18 cellular contexts compared by ENCODE assay signal in genomic region chr5:92808474-92808873, GRCh38.
A peak's percentile ranks its signal among the peaks of the same experiment; 100 is the strongest.
DNase-seq lines count a peak whose midpoint lies in the region; ATAC-seq, FAIRE-seq and TF ChIP-seq lines count a peak whose summit lies in the region.
"Had no signal": no experiment of that assay in that cellular context is flagged by ENCODE, and none has a peak within 500 bp of the region (broad histone marks: within the 10 kb centered on the region; RNA-seq: fewer than 3 reads in every experiment).

No MANE protein-coding gene starts in this region.

- no peak overlapping the region for H2AK5ac ChIP-seq in IMR-90 (ENCODE audit: low read depth, low read length)

- H3K79me1 ChIP-seq in IMR-90 (ENCODE audit: low read depth in 1 of 2, low read length in 2 of 2) = no peaks in the 10 kb centered on the region

- no peak overlapping the region for H3K4ac ChIP-seq in IMR-90 (ENCODE audit: low read depth, low read length)

- no peak overlapping the region for H2AK9ac ChIP-seq in IMR-90 (replicated peaks; ENCODE audit: low read depth, low read length, poor library complexity)

- WGBS in A549 (ENCODE audit: missing lambda C conversion rate) = 59% methylated on average over 1 of the region's 1 CpG
- no CpG with 5 or more reads among the region's 1 CpG for whole genome bisulfite sequencing in IMR-90 (ENCODE audit: extremely low coverage in 2 of 2, insufficient read length in 1 of 2), 2 experiments
- WGBS in K562 (ENCODE audit: insufficient coverage, low coverage, missing lambda C conversion rate) = 0% methylated on average over 1 of the region's 1 CpG

- no peak overlapping the region for H3K9ac ChIP-seq in IMR-90 (ENCODE audit: low read depth, low read length)
- H3K9ac ChIP-seq in K562 (ENCODE audit: insufficient read depth in 1 of 2, low read depth in 2 of 2, low read length in 2 of 2) = no peak overlapping the region
- H3K9ac ChIP-seq: KMS-11 had no signal

- no peak overlapping the region for H3K56ac ChIP-seq in IMR-90 (ENCODE audit: extremely low read depth, insufficient read depth, low read length)

- H3K79me2 ChIP-seq in K562 (ENCODE audit: control insufficient read depth, insufficient read depth, low read length) = no peaks in the 10 kb centered on the region

- FAIRE-seq in A549 (lab: Jason Lieb, UNC) = no peak
- FAIRE-seq in K562 (lab: Jason Lieb, UNC) = no peak
- FAIRE-seq: GM12878, HTR-8/SVneo had no signal

- no peaks in the 10 kb centered on the region for H3K36me3 ChIP-seq in IMR-90 (ENCODE audit: control insufficient read depth, insufficient read depth, low read length)
- H3K36me3 ChIP-seq in K562 (ENCODE audit: control insufficient read depth, insufficient read depth, low read length) = no peaks in the 10 kb centered on the region
- H3K36me3 ChIP-seq in tibial artery = no peaks in the 10 kb centered on the region

- no peak overlapping the region for H4K8ac ChIP-seq in IMR-90 (ENCODE audit: low read depth in 2 of 2, low read length in 2 of 2)

- H4K5ac ChIP-seq in IMR-90 (ENCODE audit: low read depth, low read length) = no peak overlapping the region

- no peak for DNase-seq in A549 (ENCODE audit: low read depth in 1 of 2, low spot score in 1 of 2)
- DNase-seq in IMR-90 = no peak
- no peak for DNase-seq in K562 (ENCODE audit: extremely low read depth in 1 of 4, low spot score in 3 of 4)
- DNase-seq in superior temporal gyrus (ENCODE audit: extremely low spot score) = no peak
- no peak for DNase-seq in tibial artery
- DNase-seq: AML-193; Caco-2; CD4-positive, alpha-beta T cell; DMS79 treated with DMSO at 0.1 percent for 48 hours; GOT3; H7; HFFc6 had no signal

- no peak overlapping the region for H3K4me2 ChIP-seq in A549
- no peak overlapping the region for H3K4me2 ChIP-seq in IMR-90 (ENCODE audit: low read depth, low read length)
- no peak overlapping the region for H3K4me2 ChIP-seq in K562 (ENCODE audit: insufficient read depth, low read length)
- H3K4me2 ChIP-seq: KMS-11 had no signal

- no peak overlapping the region for H3K23ac ChIP-seq in IMR-90 (ENCODE audit: low read depth, low read length)

- H2AFZ ChIP-seq in IMR-90 (replicated peaks; ENCODE audit: low read length, poor library complexity) (no peak overlapping the region), K562 (ENCODE audit: low read depth, low read length) (no peak overlapping the region)

- H2BK20ac ChIP-seq in IMR-90 (ENCODE audit: low read depth, low read length) = no peak overlapping the region

- no peak overlapping the region for H3K14ac ChIP-seq in IMR-90 (replicated peaks; ENCODE audit: low read depth, low read length)

- CTCF ChIA-PET in A549 (lab: Yijun Ruan, JAX) = no interaction called here
- CTCF ChIA-PET in IMR-90 (lab: Yijun Ruan, JAX) = no interaction called here
- CTCF ChIA-PET in K562 (lab: Yijun Ruan, JAX; ENCODE audit: low intra/inter-chr PET ratio) = no interaction called here

- H2BK120ac ChIP-seq in IMR-90 (ENCODE audit: low read depth, low read length) = no peak overlapping the region

- H3K27ac ChIP-seq in A549 = no peak overlapping the region
- no peak overlapping the region for H3K27ac ChIP-seq in IMR-90 (ENCODE audit: insufficient read depth, low read length)
- H3K27ac ChIP-seq in K562 (ENCODE audit: extremely low read depth, low read depth, low read length) = no peak overlapping the region
- H3K27ac ChIP-seq in tibial artery = no peak overlapping the region
- H3K27ac ChIP-seq: C4-2B, KMS-11 had no signal

- TF ChIP-seq POLR2A in A549 (IDR thresholded peaks at IDR 0.05; ENCODE audit: low read length) (no peak), IMR-90 (IDR thresholded peaks at IDR 0.05; ENCODE audit: low read depth, low read length) (no peak), K562 (conservative IDR thresholded peaks at IDR 0.05) (no peak)

- ATAC-seq in A549 (no peak), IMR-90 (ENCODE audit: low read depth) (no peak), K562 (no peak), GM21423 (IDR thresholded peaks at IDR 0.05; ENCODE audit: unreplicated experiment) (no peak)
- ATAC-seq: GM12878, HCT116 had no signal

- no peak overlapping the region for H3K4me3 ChIP-seq in A549
- no peak overlapping the region for H3K4me3 ChIP-seq in IMR-90 (ENCODE audit: insufficient read depth, low read depth, low read length)
- no peak overlapping the region for H3K4me3 ChIP-seq in K562
- no peak overlapping the region for H3K4me3 ChIP-seq in tibial artery
- H3K4me3 ChIP-seq: GM12878 had no signal

- H2BK15ac ChIP-seq in IMR-90 (ENCODE audit: low read depth, low read length) = no peak overlapping the region

- no peaks in the 10 kb centered on the region for H3K9me1 ChIP-seq in IMR-90 (ENCODE audit: insufficient read depth, low read length)
- no peaks in the 10 kb centered on the region for H3K9me1 ChIP-seq in K562 (ENCODE audit: control insufficient read depth, insufficient read depth, low read length)

- no peak overlapping the region for H4K91ac ChIP-seq in IMR-90 (ENCODE audit: insufficient read depth, low read depth, low read length)

- BruUV-seq in IMR-90 (replicated peaks; lab: Mats Ljungman, UMichigan) = no TSS peak
- no TSS peak for BruUV-seq in K562 (replicated peaks; lab: Mats Ljungman, UMichigan)

- H3K9me3 ChIP-seq in A549 (no peaks in the 10 kb centered on the region), IMR-90 (ENCODE audit: control insufficient read depth, insufficient read depth, low read length) (no peaks in the 10 kb centered on the region), K562 (replicated peaks; ENCODE audit: control insufficient read depth, insufficient read depth, low read depth, low read length) (0 out of 2 replicates have a peak, but pooled peaks cover 2% of the 10 kb centered on the region), tibial artery (no peaks in the 10 kb centered on the region)
- H3K9me3 ChIP-seq: Caco-2 had no signal

- no peak for TF ChIP-seq CTCF in A549 (IDR thresholded peaks at IDR 0.05)
- TF ChIP-seq CTCF in IMR-90 (conservative IDR thresholded peaks at IDR 0.05; ENCODE audit: low read depth, low read length) = no peak
- TF ChIP-seq CTCF in K562 (IDR thresholded peaks at IDR 0.05 in 2 of 3, conservative IDR thresholded peaks at IDR 0.05 in 1 of 3; ENCODE audit: insufficient read depth in 2 of 3, low read depth in 1 of 3, low read length in 3 of 3) = no peak
- TF ChIP-seq CTCF in tibial artery (IDR thresholded peaks at IDR 0.05) = no peak

- H3K27me3 ChIP-seq in IMR-90 (ENCODE audit: control insufficient read depth, insufficient read depth, low read length) (no peaks in the 10 kb centered on the region), K562 (ENCODE audit: control insufficient read depth in 2 of 2, insufficient read depth in 2 of 2, low read length in 2 of 2) (no peaks in the 10 kb centered on the region), tibial artery (no peaks in the 10 kb centered on the region)

- dilution Hi-C loops in IMR-90 (cut with HindIII; ENCODE audit: low sequenced_read_pairs, unreplicated experiment) = no loop called here

- H3K4me1 ChIP-seq in A549 (no peaks in the 10 kb centered on the region), IMR-90 (ENCODE audit: control insufficient read depth, insufficient read depth, low read length) (no peaks in the 10 kb centered on the region), K562 (replicated peaks in 1 of 2; ENCODE audit: control insufficient read depth in 2 of 2, insufficient read depth in 2 of 2, low read length in 2 of 2) (no peaks in the 10 kb centered on the region), tibial artery (no peaks in the 10 kb centered on the region)
- H3K4me1 ChIP-seq: Caco-2 had no signal

- TF ChIP-seq EP300 in A549 (IDR thresholded peaks at IDR 0.05) = no peak
- TF ChIP-seq EP300 in K562 (IDR thresholded peaks at IDR 0.05; ENCODE audit: low read length) = no peak

- intact Hi-C loops in IMR-90 (cut with micrococcal nuclease) (loop anchor here (2.0 kb wide), 1 partner anchor 760 kb away; no protein-coding TSS in a partner anchor), K562 (cut with micrococcal nuclease) (no loop called here), tibial artery (cut with DNase I; ENCODE audit: low total_unique reads) (no loop called here)

- no peak for TF ChIP-seq RAD21 in A549 (conservative IDR thresholded peaks at IDR 0.05 in 1 of 2, IDR thresholded peaks at IDR 0.05 in 1 of 2)
- TF ChIP-seq RAD21 in IMR-90 (IDR thresholded peaks at IDR 0.05; ENCODE audit: low read length) = no peak
- no peak for TF ChIP-seq RAD21 in K562 (CRISPR knock-in tag; conservative IDR thresholded peaks at IDR 0.05 in 1 of 2, IDR thresholded peaks at IDR 0.05 in 1 of 2)

- POLR2A ChIA-PET in A549 (lab: Yijun Ruan, JAX) = no interaction called here
- POLR2A ChIA-PET in IMR-90 (lab: Charles Lee; ENCODE audit: unreplicated experiment) = no interaction called here
- POLR2A ChIA-PET in K562 (lab: Yijun Ruan, JAX) = no interaction called here

- H4K20me1 ChIP-seq in IMR-90 (ENCODE audit: insufficient read depth, low read length) (no peaks in the 10 kb centered on the region), K562 (replicated peaks; ENCODE audit: control insufficient read depth, insufficient read depth, low read length) (no peaks in the 10 kb centered on the region)

- H3K18ac ChIP-seq in IMR-90 (ENCODE audit: low read depth, low read length) = no peak overlapping the region

- no peak overlapping the region for H2BK5ac ChIP-seq in IMR-90 (ENCODE audit: low read depth, low read length, poor library complexity, severe bottlenecking)

- in situ Hi-C loops in IMR-90 (cut with MboI; ENCODE audit: low sequenced_read_pairs) (no loop called here), K562 (cut with MboI) (no loop called here)

TF ChIP-seq in A549, 52 proteins besides CTCF, POLR2A, EP300 and RAD21:
- peak; percentile 64 for TF ChIP-seq MAFK (IDR thresholded peaks at IDR 0.05; ENCODE audit: partially characterized antibody)
- TF ChIP-seq POLR2AphosphoS2 (conservative IDR thresholded peaks at IDR 0.05; ENCODE audit: low read length) = no peak

TF ChIP-seq in IMR-90, 13 proteins besides CTCF, POLR2A, EP300 and RAD21 (continues in another document):
- TF ChIP-seq CHD1 (IDR thresholded peaks at IDR 0.05; ENCODE audit: low read depth, low read length) = no peak
- TF ChIP-seq MAFK (IDR thresholded peaks at IDR 0.05; ENCODE audit: low read depth, low read length) = peak; percentile 73

TF ChIP-seq in K562, 482 proteins besides CTCF, POLR2A, EP300 and RAD21:
- TF ChIP-seq C11orf30 (IDR thresholded peaks at IDR 0.05; ENCODE audit: low read depth) (peak; percentile 45; the same call in 1 of the 2 replicates), TAL1 (IDR thresholded peaks at IDR 0.05) (no peak), ZFP30 (CRISPR knock-in tag; IDR thresholded peaks at IDR 0.05; ENCODE audit: borderline replicate concordance) (no peak), CCNT2 (IDR thresholded peaks at IDR 0.05; ENCODE audit: borderline replicate concordance, extremely low read depth, insufficient read length, low read depth, low read length) (no peak), ZNF316 (IDR thresholded peaks at IDR 0.05) (peak; percentile 74), ZNF644 (tag; IDR thresholded peaks at IDR 0.05; ENCODE audit: low read depth) (no peak)

Comparison
In these comparisons a context has a peak if more than half of its experiments do, and no peak if none do; other contexts are left out.
1. Of the 35 proteins assayed by ChIP-seq in both K562 and A549: peak only in K562: none; only in A549: MAFK; in both: none; in neither: 34.